In the genomic region with DNA sequence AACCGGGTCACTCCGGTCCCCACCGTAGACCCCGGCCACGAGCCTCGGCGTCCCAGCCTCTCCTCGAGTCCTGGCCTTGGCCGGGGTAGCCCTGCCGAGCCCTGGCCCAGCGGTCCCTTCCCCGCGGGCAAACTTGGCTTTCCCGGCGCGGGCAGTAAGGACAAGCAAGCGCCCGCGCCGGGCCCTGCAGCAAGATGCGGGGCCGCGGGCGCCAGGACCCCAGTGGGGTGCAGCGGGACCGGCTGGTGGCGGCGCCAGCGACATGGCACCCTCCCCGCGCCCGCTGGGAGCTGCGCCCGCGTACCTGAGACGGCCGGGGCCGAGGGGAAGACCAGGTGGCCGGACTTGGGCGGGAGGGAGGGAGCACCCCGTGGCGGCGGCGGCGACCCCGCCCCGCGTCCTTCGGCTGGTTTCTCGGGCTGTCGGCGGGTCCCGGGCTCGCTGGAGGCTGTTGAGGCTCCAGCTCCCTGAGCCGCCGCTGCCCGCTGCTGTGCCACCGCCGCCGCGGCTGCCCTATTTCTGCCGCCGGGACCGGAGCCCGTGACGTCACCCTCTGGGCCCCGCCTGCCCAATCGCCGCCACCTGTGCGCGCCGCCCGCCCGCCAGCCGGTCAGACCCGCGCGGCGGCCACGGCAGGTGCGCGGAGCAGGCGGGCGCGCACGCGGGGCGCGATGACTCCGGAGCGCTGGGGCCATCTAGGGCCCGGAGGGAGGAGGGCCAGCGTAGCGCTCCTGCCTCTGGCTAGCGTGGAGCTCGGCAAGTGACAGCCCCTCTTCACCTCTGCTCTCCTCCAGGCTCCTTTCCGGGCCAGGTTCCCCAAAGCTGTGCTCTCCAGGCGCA, we compare ENCODE assay signal across 8 cellular contexts. TPM values are rescaled to one million over a fixed set of nuclear protein-coding genes. Genes with fewer than 3 reads are reported as not detected.
DNase-seq lines count a peak whose midpoint lies in the region; ATAC-seq, FAIRE-seq and TF ChIP-seq lines count a peak whose summit lies in the region.

A gene (minus strand): TSS at position 521 of the 840 bp plus-strand sequence.

- DNase-seq in GM19238 (ENCODE audit: insufficient read length, low spot score): peak; percentile 16
- peak; percentile 96 for DNase-seq in NCI-H69 (lab: John Stamatoyannopoulos, UW)
- no peak for DNase-seq in bronchial epithelial cell (ENCODE audit: low read depth)
- DNase-seq in lower lobe of right lung: peak; percentile 68
- DNase-seq in HT-29 (ENCODE audit: low spot score): no peak
- no peak for DNase-seq in medulla oblongata (ENCODE audit: extremely low spot score)

- H3K4me3 ChIP-seq in bronchial epithelial cell (ENCODE audit: low read depth, low read length) (peak within 1 kb of the TSS; percentile 12), lower lobe of right lung (peak within 1 kb of the TSS; percentile 52), subcutaneous abdominal adipose tissue (ENCODE audit: low read depth in 1 of 5, low read length in 5 of 5) (peak within 1 kb of the TSS; percentile 17 to 46 (median 38))

- FAIRE-seq in bronchial epithelial cell (lab: Jason Lieb, UNC): no peak

- intact Hi-C loops in lower lobe of right lung (cut with DNase I): no loop called here

- no peak within 1 kb of the TSS for H3K9ac ChIP-seq in subcutaneous abdominal adipose tissue (ENCODE audit: low read length in 5 of 5)

- TF ChIP-seq CTCF in bronchial epithelial cell (IDR thresholded peaks at IDR 0.05; ENCODE audit: insufficient read depth, low read length, severe bottlenecking) (peak; percentile 11), lower lobe of right lung (IDR thresholded peaks at IDR 0.05) (no peak)

- H3K27ac ChIP-seq in lower lobe of right lung: no peak within 1 kb of the TSS
- H3K27ac ChIP-seq in subcutaneous abdominal adipose tissue (ENCODE audit: low read depth, low read length): no peak within 1 kb of the TSS

- peak; percentile 82 for ATAC-seq in lower lobe of right lung
- no peak for ATAC-seq in HG02981 (IDR thresholded peaks at IDR 0.05; ENCODE audit: unreplicated experiment)

- H3K27me3 ChIP-seq in bronchial epithelial cell (ENCODE audit: control insufficient read depth, insufficient read depth, low read length) (peaks cover 28% of the 10 kb centered on the region), lower lobe of right lung (ENCODE audit: low read depth) (peaks cover 69% of the 10 kb centered on the region), subcutaneous abdominal adipose tissue (ENCODE audit: control insufficient read depth in 5 of 5, insufficient read depth in 4 of 5, low read length in 5 of 5) (peaks cover 35 to 63% (median 46%) of the 10 kb centered on the region in 5 donors)

- H3K9me3 ChIP-seq in lower lobe of right lung: no peaks in the 10 kb centered on the region
- H3K9me3 ChIP-seq in subcutaneous abdominal adipose tissue (ENCODE audit: control insufficient read depth in 5 of 5, low read length in 5 of 5): no peaks in the 10 kb centered on the region

- peaks cover 19% of the 10 kb centered on the region for H3K4me1 ChIP-seq in lower lobe of right lung
- H3K4me1 ChIP-seq in subcutaneous abdominal adipose tissue (ENCODE audit: control insufficient read depth in 5 of 5, insufficient read depth in 5 of 5, low read length in 5 of 5): peaks cover 0 to 22% (median 18%) of the 10 kb centered on the region in 5 donors

- H3K36me3 ChIP-seq in bronchial epithelial cell (ENCODE audit: control insufficient read depth, insufficient read depth, low read length): no peaks in the 10 kb centered on the region
- H3K36me3 ChIP-seq in lower lobe of right lung: no peaks in the 10 kb centered on the region
- H3K36me3 ChIP-seq in subcutaneous abdominal adipose tissue (ENCODE audit: control insufficient read depth in 5 of 5, insufficient read depth in 5 of 5, low read length in 5 of 5): no peaks in the 10 kb centered on the region

RNA-seq across cellular contexts. Expression of the gene that starts here (rescaled TPM):
- total RNA-seq in bronchial epithelial cell (0.26 TPM in 1 of 2 replicates, not detected in the other), lower lobe of right lung (1.9 TPM)
- total RNA-seq in HT-29 (2014; rRNA removed; shearing (Covaris generic)): 0.33 TPM in 1 of 2 replicates, not detected in the other

Comparison
In these comparisons a context has a peak if more than half of its experiments do, and no peak if none do; other contexts are left out.
1. DNase-seq: peak in GM19238 (single experiment), NCI-H69 (single experiment) and lower lobe of right lung (single experiment); none in bronchial epithelial cell (single experiment), HT-29 (single experiment) and medulla oblongata (single experiment).
2. Peak in every context shown above with its lines, with median percentiles within 50 percentile points of each other: H3K4me3 ChIP-seq.